12 cellular contexts compared by ENCODE assay signal in the genomic region with DNA sequence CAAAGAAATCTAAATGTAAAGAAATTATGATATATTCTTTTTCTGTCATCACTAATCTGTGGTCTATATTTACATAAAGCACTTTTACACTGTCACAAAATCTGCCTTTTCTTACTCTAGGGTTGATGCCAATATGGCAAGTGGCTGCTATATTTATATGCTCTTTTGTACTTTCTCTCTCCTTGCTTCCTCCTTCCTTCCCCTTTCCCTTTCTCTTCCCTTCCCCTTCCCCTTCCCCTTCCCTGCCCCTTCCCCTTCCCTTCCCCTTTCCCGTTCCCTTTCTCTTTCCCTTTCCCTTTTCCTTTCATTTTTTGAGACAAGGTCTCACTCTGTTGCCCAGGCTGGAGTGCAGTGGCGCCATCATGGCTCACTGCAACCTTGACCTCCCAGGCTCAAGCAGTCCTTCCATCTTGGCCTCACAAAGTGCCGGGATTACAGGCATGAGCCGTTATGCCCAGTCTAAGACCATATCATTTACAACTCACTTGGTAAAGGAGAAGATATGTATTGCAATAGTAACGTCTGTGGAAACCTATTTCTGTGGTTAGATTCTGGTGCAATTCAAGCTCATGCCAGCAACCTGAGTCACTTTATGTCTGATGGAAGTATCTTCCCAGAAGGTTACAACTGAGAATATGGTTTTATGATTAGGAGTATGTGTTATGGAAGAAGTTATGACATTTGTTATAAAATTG. TPM values are rescaled to one million over a fixed set of nuclear protein-coding genes. Genes with fewer than 3 reads are reported as not detected.
DNase-seq lines count a peak whose midpoint lies in the region; ATAC-seq, FAIRE-seq and TF ChIP-seq lines count a peak whose summit lies in the region.
"Had no signal": no experiment of that assay in that cellular context is flagged by ENCODE, and none has a peak within 500 bp of the region (broad histone marks: within the 10 kb centered on the region; RNA-seq: fewer than 3 reads in every experiment).

No MANE protein-coding gene starts in this region.

- peaks cover 2% of the 10 kb centered on the region for H3K9me3 Mint-ChIP-seq in neural progenitor cell

- peaks cover 12% of the 10 kb centered on the region; the same call in 1 of the 2 replicates for H3K4me1 ChIP-seq in HepG2 (ENCODE audit: insufficient read depth, low read length)
- no peaks in the 10 kb centered on the region for H3K4me1 ChIP-seq in right lobe of liver
- H3K4me1 ChIP-seq in neural progenitor cell, result no peaks in the 10 kb centered on the region
- H3K4me1 ChIP-seq in A673 (ENCODE audit: insufficient read depth, low read length, poor library complexity, severe bottlenecking), result no peaks in the 10 kb centered on the region

- H3F3A ChIP-seq in neural progenitor cell (ENCODE audit: low read depth), result no peaks in the 10 kb centered on the region

- in situ Hi-C loops in HepG2 (cut with HindIII; ENCODE audit: extremely low pct_ligation_motif_present, low pct_unique_long_range_greater_than_20kb), result no loop called here

- no peak for TF ChIP-seq POLR2A in HepG2 (IDR thresholded peaks at IDR 0.05; ENCODE audit: insufficient read depth in 1 of 2, low read depth in 2 of 2, low read length in 2 of 2)
- TF ChIP-seq POLR2A in right lobe of liver (IDR thresholded peaks at IDR 0.05), result no peak

- no peak for FAIRE-seq in HepG2 (lab: Jason Lieb, UNC)
- peak; percentile 58 for FAIRE-seq in urothelium cell line (lab: Jason Lieb, UNC)

- ATAC-seq in HepG2 (no peak), right lobe of liver (no peak)

- no peaks in the 10 kb centered on the region for H3K36me3 Mint-ChIP-seq in neural progenitor cell

- H3K27ac Mint-ChIP-seq in neural progenitor cell, result no peak overlapping the region
- H3K27ac Mint-ChIP-seq: nephron progenitor cell had no signal

- H3K9me3 ChIP-seq in HepG2 (ENCODE audit: low read length) (no peaks in the 10 kb centered on the region), right lobe of liver (no peaks in the 10 kb centered on the region), neural progenitor cell (ENCODE audit: low read depth) (no peaks in the 10 kb centered on the region), A673 (ENCODE audit: low read depth, low read length, poor library complexity, severe bottlenecking) (no peaks in the 10 kb centered on the region)
- H3K9me3 ChIP-seq: Peyer's patch had no signal

- H3K27ac ChIP-seq in HepG2 (ENCODE audit: extremely low read length, insufficient read depth, low read length), result no peak overlapping the region
- no peak overlapping the region for H3K27ac ChIP-seq in right lobe of liver
- H3K27ac ChIP-seq in neural progenitor cell, result no peak overlapping the region
- H3K27ac ChIP-seq in A673 (ENCODE audit: low read depth, low read length, poor library complexity, severe bottlenecking), result no peak overlapping the region

- H4K20me1 ChIP-seq in HepG2 (ENCODE audit: insufficient read depth, low read length), result no peaks in the 10 kb centered on the region
- H4K20me1 ChIP-seq in neural progenitor cell (ENCODE audit: low read depth), result no peaks in the 10 kb centered on the region

- TF ChIP-seq EP300 in HepG2 (IDR thresholded peaks at IDR 0.05; ENCODE audit: low read depth in 2 of 2, low read length in 2 of 2) (no peak), HepG2 (CRISPR knock-in tag; IDR thresholded peaks at IDR 0.05; ENCODE audit: borderline replicate concordance) (no peak)

- H3K36me3 ChIP-seq in HepG2 (replicated peaks in 1 of 2; ENCODE audit: control insufficient read depth in 1 of 2, insufficient read depth in 2 of 2, low read length in 2 of 2) (no peaks in the 10 kb centered on the region), right lobe of liver (no peaks in the 10 kb centered on the region), neural progenitor cell (no peaks in the 10 kb centered on the region), A673 (ENCODE audit: insufficient read depth, low read length, poor library complexity, severe bottlenecking) (no peaks in the 10 kb centered on the region)
- H3K36me3 ChIP-seq: Peyer's patch had no signal

- no TSS peak for BruUV-seq in HepG2 (replicated peaks; lab: Mats Ljungman, UMichigan)
- no TSS peak for BruUV-seq in A673 (replicated peaks; lab: Mats Ljungman, UMichigan)

- no peaks in the 10 kb centered on the region for H3K4me1 Mint-ChIP-seq in neural progenitor cell
- H3K4me1 Mint-ChIP-seq: nephron progenitor cell had no signal

- TF ChIP-seq RAD21 in HepG2 (CRISPR knock-in tag; IDR thresholded peaks at IDR 0.05), result no peak

- CTCF ChIA-PET in HepG2 (lab: Yijun Ruan, JAX; ENCODE audit: low intra/inter-chr PET ratio, low total read pairs) (no interaction called here), A673 (lab: Charles Lee) (no interaction called here)

- intact Hi-C loops in HepG2 (cut with micrococcal nuclease; ENCODE audit: unreplicated experiment), result no loop called here
- intact Hi-C loops in right lobe of liver (cut with DNase I), result no loop called here
- intact Hi-C loops in A673 (cut with micrococcal nuclease; ENCODE audit: unreplicated experiment), result no loop called here

- TF ChIP-seq CTCF in HepG2 (CRISPR knock-in tag; IDR thresholded peaks at IDR 0.05) (no peak), right lobe of liver (IDR thresholded peaks at IDR 0.05) (no peak), fibroblast of pulmonary artery (IDR thresholded peaks at IDR 0.05; ENCODE audit: low read length, missing control alignments) (no peak), neural progenitor cell (IDR thresholded peaks at IDR 0.05) (no peak), A673 (conservative IDR thresholded peaks at IDR 0.05; ENCODE audit: low read depth, low read length) (no peak)

- H3K4me2 ChIP-seq in HepG2 (ENCODE audit: low read depth, low read length) (peak overlapping the region; percentile 51; the same call in 1 of the 2 replicates), neural progenitor cell (no peak overlapping the region)

- 17% methylated on average over 5 of the region's 5 CpGs for WGBS in HepG2 (ENCODE audit: low lambda C conversion rate)
- WGBS in right lobe of liver (ENCODE audit: insufficient coverage, low coverage, low lambda C conversion rate, missing lambda C conversion rate), result 71% methylated on average over 5 of the region's 5 CpGs

- DNase-seq in HepG2 (ENCODE audit: low spot score), result no peak
- DNase-seq in right lobe of liver, result no peak
- DNase-seq in SIG-M5 (lab: John Stamatoyannopoulos, UW), result peak; percentile 93
- peak; percentile 89 for DNase-seq in fibroblast of pulmonary artery (ENCODE audit: low read depth)
- DNase-seq in urothelium cell line (ENCODE audit: low spot score), result peak; percentile 63
- DNase-seq in neural progenitor cell (ENCODE audit: low spot score), result no peak
- no peak for DNase-seq in A673 (ENCODE audit: low spot score)
- no peak for DNase-seq in NCI-H2171 (lab: John Stamatoyannopoulos, UW)
- DNase-seq: activated CD4-positive, alpha-beta T cell treated with anti-CD3 and anti-CD28 coated beads, Interleukin-2, amount 50 U/mL, for 4 hours; nephron progenitor cell; stimulated activated CD4-positive, alpha-beta T cell treated with anti-CD3 and anti-CD28 coated beads, Interleukin-4, amount 100 ng/mL, for 4 hours had no signal

- H3K27me3 ChIP-seq in HepG2 (ENCODE audit: control insufficient read depth in 1 of 2, insufficient read depth in 2 of 2, low read length in 2 of 2) (no peaks in the 10 kb centered on the region), right lobe of liver (no peaks in the 10 kb centered on the region), neural progenitor cell (no peaks in the 10 kb centered on the region), A673 (replicated peaks; ENCODE audit: insufficient read depth, low read depth, low read length, poor library complexity) (no peaks in the 10 kb centered on the region)
- H3K27me3 ChIP-seq: Peyer's patch had no signal

- peaks cover 3% of the 10 kb centered on the region for H3K27me3 Mint-ChIP-seq in neural progenitor cell (ENCODE audit: insufficient read depth, low read depth)

- H3K79me2 ChIP-seq in HepG2 (ENCODE audit: insufficient read depth, low read length) (no peaks in the 10 kb centered on the region), neural progenitor cell (ENCODE audit: low read depth) (no peaks in the 10 kb centered on the region)

- H3K9ac ChIP-seq in HepG2 (ENCODE audit: insufficient read depth, low read depth, low read length) (no peak overlapping the region), neural progenitor cell (no peak overlapping the region)

- H3K4me3 Mint-ChIP-seq in neural progenitor cell, result no peak overlapping the region
- H3K4me3 Mint-ChIP-seq: nephron progenitor cell had no signal

- H3K4me3 ChIP-seq in HepG2 (replicated peaks in 1 of 3; ENCODE audit: insufficient read depth in 1 of 3, low read depth in 2 of 3, low read length in 3 of 3), result no peak overlapping the region
- H3K4me3 ChIP-seq in right lobe of liver, result no peak overlapping the region
- H3K4me3 ChIP-seq in fibroblast of pulmonary artery (replicated peaks; ENCODE audit: low read depth, low read length), result no peak overlapping the region
- H3K4me3 ChIP-seq in neural progenitor cell, result no peak overlapping the region
- H3K4me3 ChIP-seq in A673 (ENCODE audit: low read depth, low read length, poor library complexity, severe bottlenecking), result no peak overlapping the region
- H3K4me3 ChIP-seq: Peyer's patch had no signal

- H2AFZ ChIP-seq in HepG2 (ENCODE audit: low read length) (no peak overlapping the region), neural progenitor cell (replicated peaks) (no peak overlapping the region)

- POLR2A ChIA-PET in HepG2 (lab: Yijun Ruan, JAX) (no interaction called here), A673 (lab: Charles Lee; ENCODE audit: low non-redundant PET) (no interaction called here)

RNA-seq across cellular contexts. Expression of a gene that starts 13.9 kb away (rescaled TPM):
- 3.0 and 4.1 TPM in 2 replicates for total RNA-seq in HepG2 (2016; rRNA removed; fragmentation: Illumina TruSeq; extraction: Trizol)
- 0.26 TPM in 1 of 2 replicates, not detected in the other for total RNA-seq in HepG2 (2016; cell fraction: cytosol; rRNA removed; fragmentation: Illumina TruSeq; extraction: Trizol; ENCODE audit: low read depth)
- total RNA-seq in HepG2 (2016; cell fraction: insoluble cytoplasmic fraction; rRNA removed; fragmentation: Illumina TruSeq; extraction: Trizol), result 4.4 and 5.4 TPM in 2 replicates
- 0.41 and 1.4 TPM in 2 replicates for total RNA-seq in HepG2 (2016; cell fraction: membrane; rRNA removed; fragmentation: Illumina TruSeq; extraction: Trizol)
- total RNA-seq in HepG2 (2016; cell fraction: nucleus; rRNA removed; fragmentation: Illumina TruSeq; extraction: Trizol), result 0.62 and 2.0 TPM in 2 replicates
- 114 and 174 TPM in 2 replicates for polyA plus RNA-seq in HepG2 (2011; rRNA removed)
- 89.3 and 91.5 TPM in 2 replicates for polyA plus RNA-seq in HepG2 (2011; cell fraction: cytosol; rRNA removed)
- 32.8 and 35.4 TPM in 2 replicates for polyA plus RNA-seq in HepG2 (2011; cell fraction: nucleus; rRNA removed)
- 48.6 and 109 TPM in 2 replicates for polyA plus RNA-seq in HepG2 (2012)
- 0.60 and 0.87 TPM in 2 replicates for polyA plus RNA-seq in HepG2 (2016; cell fraction: cytosol; fragmentation: Illumina TruSeq; extraction: Trizol; ENCODE audit: low read depth)
- polyA plus RNA-seq in HepG2 (2016; cell fraction: insoluble cytoplasmic fraction; fragmentation: Illumina TruSeq; extraction: Trizol; ENCODE audit: low read depth), result 2.7 and 7.6 TPM in 2 replicates
- polyA plus RNA-seq in HepG2 (2016; cell fraction: membrane; fragmentation: Illumina TruSeq; extraction: Trizol; ENCODE audit: low read depth), result 1.3 and 1.9 TPM in 2 replicates
- polyA plus RNA-seq in HepG2 (2016; cell fraction: nucleus; fragmentation: Illumina TruSeq; extraction: Trizol; ENCODE audit: insufficient read depth, low read depth), result 2.5 and 2.6 TPM in 2 replicates
- 14.2 and 63.9 TPM in 2 replicates for polyA minus RNA-seq in HepG2 (2011; rRNA and poly(A)+ RNA removed; ENCODE audit: low replicate concordance)
- polyA minus RNA-seq in HepG2 (2011; cell fraction: cytosol; rRNA and poly(A)+ RNA removed), result 51.4 and 53.3 TPM in 2 replicates
- polyA minus RNA-seq in HepG2 (2011; cell fraction: nucleus; rRNA and poly(A)+ RNA removed), result 30.3 and 46.6 TPM in 2 replicates
- total RNA-seq in right lobe of liver, result 10 to 100 TPM in 4 of 6 experiments, 1 to 10 TPM in 2; 6.0 to 18.9 (median 11.8) TPM
- 0.15 TPM in 1 of 2 replicates, not detected in the other for total RNA-seq in neural progenitor cell (ENCODE audit: low replicate concordance)
- 0.41 TPM in 1 of 2 replicates, not detected in the other for total RNA-seq in A673 (2021)

Comparison
In these comparisons a context has a peak if more than half of its experiments do, and no peak if none do; other contexts are left out.
1. DNase-seq: peak in SIG-M5 (single experiment), fibroblast of pulmonary artery (single experiment) and urothelium cell line (single experiment); none in HepG2 (single experiment), right lobe of liver (0 of 3), neural progenitor cell (single experiment), A673 (single experiment) and NCI-H2171 (single experiment).